In the genomic region with DNA sequence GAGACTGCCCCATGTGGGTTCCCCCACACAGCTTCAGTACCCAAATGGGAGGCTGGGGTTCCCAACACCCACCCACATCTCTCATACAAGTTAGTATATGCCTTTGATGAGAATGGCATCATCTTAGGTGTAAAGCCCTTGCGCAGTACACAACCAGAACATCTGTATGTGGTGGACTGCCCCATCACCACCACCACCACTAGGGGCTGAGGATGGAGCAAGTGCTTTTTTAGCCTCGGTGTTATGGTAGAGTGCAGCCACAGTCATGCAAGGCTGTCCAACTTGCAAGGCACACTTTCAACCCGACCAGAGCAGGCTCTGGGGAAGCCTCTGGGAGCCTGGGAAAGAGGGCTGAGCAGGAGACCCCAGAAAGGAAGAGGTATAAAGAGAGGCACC, we compare ENCODE assay signal across 12 cellular contexts.
"Had no signal": no experiment of that assay in that cellular context is flagged by ENCODE, and none has a peak within 500 bp of the region (broad histone marks: within the 10 kb centered on the region; RNA-seq: fewer than 3 reads in every experiment).

No MANE protein-coding gene starts in this region.

- H3K9me3 Mint-ChIP-seq: activated naive CD4-positive, alpha-beta T cell treated with anti-CD3 and anti-CD28 coated beads for 36 hours; activated naive CD8-positive, alpha-beta T cell treated with anti-CD3 and anti-CD28 coated beads, Interleukin-2, amount 50 U/mL, for 24 hours; nephron had no signal

- DNase-seq: activated CD4-positive, CD25-positive, alpha-beta regulatory T cell treated with anti-CD3 and anti-CD28 coated beads, Interleukin-2, amount 50 U/mL, for 72 hours; activated naive CD4-positive, alpha-beta T cell treated with anti-CD3 and anti-CD28 coated beads for 36 hours; activated naive CD8-positive, alpha-beta T cell treated with anti-CD3 and anti-CD28 coated beads, Interleukin-2, amount 50 U/mL, for 24 hours; aorta; foreskin keratinocyte; occipital lobe; right cardiac atrium; T-helper 1 cell; T1000 had no signal

- H3K4me3 Mint-ChIP-seq: activated naive CD4-positive, alpha-beta T cell treated with anti-CD3 and anti-CD28 coated beads for 36 hours; activated naive CD8-positive, alpha-beta T cell treated with anti-CD3 and anti-CD28 coated beads, Interleukin-2, amount 50 U/mL, for 24 hours; nephron had no signal

- ATAC-seq: activated naive CD8-positive, alpha-beta T cell treated with anti-CD3 and anti-CD28 coated beads, Interleukin-2, amount 50 U/mL, for 24 hours; right cardiac atrium had no signal

- H3K27ac Mint-ChIP-seq: activated naive CD4-positive, alpha-beta T cell treated with anti-CD3 and anti-CD28 coated beads for 36 hours; activated naive CD8-positive, alpha-beta T cell treated with anti-CD3 and anti-CD28 coated beads, Interleukin-2, amount 50 U/mL, for 24 hours; nephron; progenitor cell of endocrine pancreas had no signal

- H3K4me3 ChIP-seq: thoracic aorta had no signal

- H3K4me1 Mint-ChIP-seq: activated naive CD8-positive, alpha-beta T cell treated with anti-CD3 and anti-CD28 coated beads, Interleukin-2, amount 50 U/mL, for 24 hours had no signal
